ENCODE assay signal across 8 cellular contexts in the genomic region with DNA sequence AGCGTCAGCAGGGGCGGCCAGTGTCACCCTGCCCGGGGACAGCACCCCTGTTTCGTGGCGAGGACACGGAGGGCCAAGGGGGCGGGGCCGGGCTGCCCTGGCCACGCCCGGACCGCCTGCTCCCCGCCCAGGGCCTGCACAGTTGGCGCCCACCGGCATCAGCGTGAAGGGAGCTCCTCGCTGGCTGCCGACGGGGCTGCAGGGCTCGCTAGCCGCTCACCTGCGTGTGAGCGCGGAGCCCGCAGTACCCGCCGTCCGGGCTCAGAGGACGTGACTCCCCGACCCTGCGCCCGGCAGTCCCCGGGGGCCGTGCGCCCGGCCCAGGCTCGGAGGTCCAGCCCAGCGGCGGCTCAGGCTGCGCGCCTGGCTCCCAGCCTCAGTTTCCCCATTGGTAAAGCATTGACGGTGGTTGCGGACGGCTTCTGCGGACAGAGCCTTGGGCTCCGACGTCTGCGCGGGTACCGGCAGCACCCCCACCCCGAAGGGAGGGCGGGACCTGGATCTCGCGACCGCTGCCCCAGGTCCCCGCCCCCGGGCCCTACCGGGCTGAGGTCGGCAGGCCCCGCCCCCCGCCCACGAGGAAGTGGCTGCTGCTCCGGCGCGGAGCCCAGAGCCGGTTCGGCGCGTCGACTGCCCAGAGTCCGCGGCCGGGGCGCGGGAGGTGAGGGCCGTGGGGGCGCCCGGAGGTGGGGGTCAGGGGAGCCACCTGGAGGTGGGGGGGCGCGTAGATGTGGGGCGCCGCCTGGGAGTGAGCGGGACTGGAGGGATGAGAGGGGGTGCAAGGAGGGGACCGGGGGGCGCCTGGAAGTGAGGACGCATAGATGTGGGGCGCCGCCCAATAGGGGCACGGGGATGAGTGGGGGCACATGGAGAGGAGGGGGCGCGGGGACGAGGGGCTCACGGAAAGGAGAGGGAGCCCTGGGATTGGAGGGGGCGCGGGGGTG. TPM values are rescaled to one million over a fixed set of nuclear protein-coding genes. Genes with fewer than 3 reads are reported as not detected.
DNase-seq lines count a peak whose midpoint lies in the region; ATAC-seq, FAIRE-seq and TF ChIP-seq lines count a peak whose summit lies in the region.

Gene ARPC1B (plus strand): TSS at position 610 of the 944 bp plus-strand sequence. CDS start 10,985 bp downstream, outside the sequence.

- H3K36me3 ChIP-seq in thoracic aorta: peaks cover 3% of the 10 kb centered on the region

- peak; percentile 93 for DNase-seq in D721Med (ENCODE audit: insufficient read length, low spot score)
- DNase-seq in HK-2 (ENCODE audit: unreplicated experiment): peak; percentile 78
- DNase-seq in SHP77 treated with DMSO at 0.1 percent for 48 hours (lab: John Stamatoyannopoulos, UW): peak; percentile 36
- DNase-seq in activated gamma-delta T cell (lab: John Stamatoyannopoulos, UW): peak; percentile 79
- DNase-seq in frontal cortex (ENCODE audit: low spot score in 2 of 2): peak; percentile 77 to 85
- peak; percentile 57 for DNase-seq in omental fat pad (ENCODE audit: low spot score)
- peak; percentile 62 for DNase-seq in thoracic aorta (ENCODE audit: low spot score)

- H3K4me1 ChIP-seq in thoracic aorta (ENCODE audit: control insufficient read depth in 1 of 2, low read depth in 2 of 2): peaks cover 5 to 47% of the 10 kb centered on the region in 2 donors

- H3K27ac ChIP-seq in thoracic aorta: peak within 1 kb of the TSS; percentile 84 to 90

- no peaks in the 10 kb centered on the region for H3K27me3 ChIP-seq in thoracic aorta (replicated peaks; ENCODE audit: insufficient read depth)

- FAIRE-seq in D721Med (lab: Jason Lieb, UNC) (no peak), frontal cortex (lab: Jason Lieb, UNC) (no peak)

- peak within 1 kb of the TSS; percentile 84 for H3K4me3 ChIP-seq in thoracic aorta

- ATAC-seq in GM19463 (IDR thresholded peaks at IDR 0.05; ENCODE audit: unreplicated experiment) (peak; percentile 58), omental fat pad (ENCODE audit: low FRiP score) (peak; percentile 73), thoracic aorta (ENCODE audit: insufficient number of reproducible peaks, low FRiP score, low read depth) (peak; percentile 46)

- TF ChIP-seq CTCF in D721Med (IDR thresholded peaks at IDR 0.05; ENCODE audit: insufficient read depth, missing control alignments) (no peak), omental fat pad (IDR thresholded peaks at IDR 0.05) (no peak), thoracic aorta (IDR thresholded peaks at IDR 0.05) (no peak)

- H3K9me3 ChIP-seq in thoracic aorta: no peaks in the 10 kb centered on the region

RNA-seq across cellular contexts. Expression of gene ARPC1B, which starts in this region (rescaled TPM):
- 15.1 TPM for total RNA-seq in frontal cortex
- total RNA-seq in omental fat pad: 100 to 1,000 TPM; 221 to 387 (median 302) TPM
- 100 to 1,000 TPM; 266 to 350 TPM for total RNA-seq in thoracic aorta

Comparison
In these comparisons a context has a peak if more than half of its experiments do, and no peak if none do; other contexts are left out.
1. Peak in every context shown above with its lines: DNase-seq, ATAC-seq, H3K4me3 ChIP-seq and H3K27ac ChIP-seq.
2. RNA of gene ARPC1B (total RNA-seq): 266 to 350 TPM in thoracic aorta and 221 to 387 TPM in omental fat pad; 15.1 TPM in frontal cortex (single experiment); every median in the first group is over 10 times any median in the second.
3. DNase-seq: peak in every context shown above with its lines; median percentile 93 in D721Med; 81 in frontal cortex; 79 in activated gamma-delta T cell; 78 in HK-2; 62 in thoracic aorta; 57 in omental fat pad; 36 in SHP77 treated with DMSO at 0.1 percent for 48 hours.